ENCODE assay signal across 18 cellular contexts in the genomic region with DNA sequence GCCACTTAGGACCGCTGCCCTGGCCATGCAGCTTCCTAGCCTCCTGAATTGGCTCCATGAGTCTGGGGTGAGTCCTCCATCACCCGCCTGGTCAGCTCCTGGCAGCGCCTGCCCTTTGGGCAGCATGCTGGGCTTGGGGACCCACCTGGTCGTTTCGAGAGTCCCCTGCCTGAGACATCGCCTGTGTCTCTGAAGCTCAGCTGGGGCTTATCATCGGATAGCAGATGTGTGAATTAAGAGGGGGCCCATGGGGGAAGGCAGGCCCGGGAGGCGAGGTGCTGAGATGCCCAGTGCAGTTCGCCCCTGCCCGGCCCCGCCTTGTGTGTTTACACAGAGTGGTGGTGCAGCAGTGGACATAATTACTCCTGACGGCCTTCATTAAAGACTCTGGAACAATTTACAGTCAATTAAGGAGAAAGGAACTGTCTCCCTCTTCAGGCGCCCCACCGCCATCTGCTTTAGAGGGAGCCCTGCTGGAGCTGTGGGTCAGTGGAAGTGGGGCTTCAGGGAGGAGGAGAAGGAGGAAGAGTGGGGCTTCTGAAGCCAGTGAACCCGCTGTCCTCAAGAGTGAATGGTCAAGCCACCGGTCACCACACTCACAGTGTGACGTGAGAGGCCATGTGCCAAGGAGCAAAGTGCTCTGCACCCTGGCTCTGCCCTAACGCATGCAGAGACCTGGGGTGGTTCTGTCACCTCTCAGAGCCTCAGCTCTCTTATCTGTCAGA.
"Had no signal": no experiment of that assay in that cellular context is flagged by ENCODE, and none has a peak within 500 bp of the region (broad histone marks: within the 10 kb centered on the region; RNA-seq: fewer than 3 reads in every experiment).

No MANE protein-coding gene starts in this region.

- DNase-seq: activated CD4-positive, alpha-beta T cell treated with anti-CD3 and anti-CD28 coated beads, Interleukin-2, amount 10 ng/mL, durations not matched to agents 24 days and 14 days; activated CD4-positive, CD25-positive, alpha-beta regulatory T cell; activated CD8-positive, alpha-beta T cell treated with anti-CD3 and anti-CD28 coated beads for 36 hours; activated effector memory CD4-positive, alpha-beta T cell treated with Interleukin-2 at 50 U/mL for 16 hours; activated naive CD4-positive, alpha-beta T cell treated with anti-CD3 and anti-CD28 coated beads, Interleukin-2, amount 10 ng/mL, durations not matched to agents 7 days and 5 days; activated naive CD8-positive, alpha-beta T cell treated with anti-CD3 and anti-CD28 coated beads, Interleukin-2, amount 50 U/mL, for 24 hours; activated T-cell treated with anti-CD3 and anti-CD28 coated beads, Interleukin-2, amount 50 U/mL, for 24 hours; anterior cingulate cortex; colonic mucosa; foreskin keratinocyte; hippocampal formation; left colon; midbrain; nucleus accumbens; stimulated activated CD4-positive, alpha-beta T cell treated with anti-CD3 and anti-CD28 coated beads, Interleukin-2, amount 100 ng/mL, for 24 hours; stimulated activated naive CD4-positive, alpha-beta T cell treated with Interleukin-2 at 50 U/mL for 16 hours; thyroid gland had no signal

- FAIRE-seq: islet of Langerhans had no signal

- ATAC-seq: activated CD8-positive, alpha-beta T cell treated with anti-CD3 and anti-CD28 coated beads for 36 hours; activated naive CD8-positive, alpha-beta T cell treated with anti-CD3 and anti-CD28 coated beads, Interleukin-2, amount 50 U/mL, for 24 hours; foreskin keratinocyte; left colon had no signal
